Comparison of ENCODE assay signal across 1 cellular context in genomic region chr5:132733499-132734148, GRCh38.
TF ChIP-seq lines count a peak whose summit lies in the region.

No MANE protein-coding gene starts in this region.

TF ChIP-seq in HepG2, 621 proteins besides CTCF, POLR2A, EP300 and RAD21:
- TF ChIP-seq ATF7 (IDR thresholded peaks at IDR 0.05) (peak; percentile 75; the same call in 1 of the 2 replicates), ATF7 (CRISPR knock-in tag; IDR thresholded peaks at IDR 0.05) (no peak), TMF1 (CRISPR knock-in tag; IDR thresholded peaks at IDR 0.05; ENCODE audit: low read depth) (no peak)
